Comparison of ENCODE assay signal across 8 cellular contexts in genomic region chr6:105087571-105088211, GRCh38.
DNase-seq lines count a peak whose midpoint lies in the region; ATAC-seq, FAIRE-seq and TF ChIP-seq lines count a peak whose summit lies in the region.

No MANE protein-coding gene starts in this region.

- no peaks in the 10 kb centered on the region for H3K27me3 ChIP-seq in HL-60 (ENCODE audit: insufficient read depth, poor library complexity, severe bottlenecking)
- H3K27me3 ChIP-seq in bronchial epithelial cell (ENCODE audit: control insufficient read depth, insufficient read depth, low read length) = no peaks in the 10 kb centered on the region
- no peaks in the 10 kb centered on the region for H3K27me3 ChIP-seq in upper lobe of left lung

- H3K27ac ChIP-seq in HL-60 (replicated peaks) = no peak overlapping the region
- H3K27ac ChIP-seq in upper lobe of left lung = no peak overlapping the region

- no peak for TF ChIP-seq POLR2A in upper lobe of left lung (IDR thresholded peaks at IDR 0.05)

- FAIRE-seq in bronchial epithelial cell (lab: Jason Lieb, UNC) = no peak

- 0% methylated on average over 1 of the region's 1 CpG for WGBS in upper lobe of left lung, 2 donors

- no peak for TF ChIP-seq EP300 in upper lobe of left lung (IDR thresholded peaks at IDR 0.05)

- H3K9me3 ChIP-seq in upper lobe of left lung = no peaks in the 10 kb centered on the region

- ATAC-seq in GM18861 (IDR thresholded peaks at IDR 0.05; ENCODE audit: unreplicated experiment) (peak; percentile 84), left lobe of liver (peak; percentile 90), upper lobe of left lung (ENCODE audit: low FRiP score in 2 of 2) (peak in 1 of 2 donors; percentile 75)

- H3K36me3 ChIP-seq in bronchial epithelial cell (ENCODE audit: control insufficient read depth, insufficient read depth, low read length) = no peaks in the 10 kb centered on the region
- H3K36me3 ChIP-seq in upper lobe of left lung = no peaks in the 10 kb centered on the region

- H3K4me3 ChIP-seq in HL-60 (replicated peaks; ENCODE audit: insufficient read depth, low read length) (no peak overlapping the region), bronchial epithelial cell (ENCODE audit: low read depth, low read length) (no peak overlapping the region), upper lobe of left lung (no peak overlapping the region)

- no peaks in the 10 kb centered on the region for H3K4me1 ChIP-seq in upper lobe of left lung

- DNase-seq in D341Med (ENCODE audit: low spot score) = peak; percentile 40
- DNase-seq in HL-60 (ENCODE audit: low read depth in 1 of 2, low spot score in 1 of 2) = peak; percentile 6 to 32
- DNase-seq in NCI-H82 treated with DMSO at 0.1 percent for 48 hours (lab: John Stamatoyannopoulos, UW; ENCODE audit: unreplicated experiment) = peak; percentile 55
- peak; percentile 60 for DNase-seq in bronchial epithelial cell (ENCODE audit: low read depth)
- DNase-seq in left lobe of liver (ENCODE audit: low spot score) = no peak
- peak in 1 of 2 donors; percentile 34 for DNase-seq in upper lobe of left lung
- no peak for DNase-seq in cortex of kidney (lab: John Stamatoyannopoulos, UW)

- TF ChIP-seq CTCF in HL-60 (IDR thresholded peaks at IDR 0.05; ENCODE audit: insufficient read depth, low read length) = peak; percentile 57
- peak; percentile 65 for TF ChIP-seq CTCF in bronchial epithelial cell (IDR thresholded peaks at IDR 0.05; ENCODE audit: insufficient read depth, low read length, severe bottlenecking)
- TF ChIP-seq CTCF in upper lobe of left lung (IDR thresholded peaks at IDR 0.05) = peak; percentile 55 to 80 (median 76)

Comparison
In these comparisons a context has a peak if more than half of its experiments do, and no peak if none do; other contexts are left out.
1. DNase-seq: peak in D341Med (single experiment), HL-60 (2 of 2), NCI-H82 treated with DMSO at 0.1 percent for 48 hours (single experiment) and bronchial epithelial cell (single experiment); none in left lobe of liver (single experiment) and cortex of kidney (single experiment).
2. Peak in every context shown above with its lines, with median percentiles within 50 percentile points of each other: CTCF ChIP-seq.